Comparison of ENCODE assay signal across 8 cellular contexts in the genomic region with DNA sequence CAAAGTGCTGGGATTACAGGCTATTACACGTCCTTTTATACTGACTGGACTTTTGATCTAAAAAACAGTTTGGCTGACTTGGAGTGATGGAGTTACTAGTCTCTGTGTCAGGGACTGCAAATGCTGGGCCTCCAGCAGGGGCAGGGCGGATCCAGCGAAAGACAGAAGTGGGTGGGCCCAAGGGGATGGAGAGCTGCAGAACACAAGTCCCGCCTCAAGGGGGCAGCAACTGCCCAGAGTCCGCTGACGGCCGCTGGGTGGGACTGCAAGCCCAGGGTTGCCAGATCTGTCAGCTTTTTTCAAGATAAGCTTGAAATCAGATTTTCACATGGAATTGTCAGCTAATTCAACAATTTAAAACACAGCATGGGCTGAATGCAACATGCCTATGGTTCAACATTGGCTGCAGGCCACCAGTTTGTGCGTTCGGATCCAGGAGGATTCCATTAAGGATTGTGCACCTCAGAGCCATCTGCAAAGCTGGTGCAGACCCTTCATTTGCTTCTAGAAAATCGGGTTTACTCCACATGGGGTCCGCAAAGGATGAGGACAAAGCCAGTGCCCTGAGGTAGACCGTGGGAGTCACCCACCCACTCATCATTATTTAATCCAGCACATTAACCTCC.
DNase-seq lines count a peak whose midpoint lies in the region; ATAC-seq lines count a peak whose summit lies in the region.

No MANE protein-coding gene starts in this region.

- DNase-seq in AG20443 (ENCODE audit: low spot score) (peak; percentile 97), GM19238 (ENCODE audit: insufficient read length, low spot score) (peak; percentile 96), NCI-H524 (lab: John Stamatoyannopoulos, UW) (peak; percentile 65 to 86), kidney glomerular epithelial cell (lab: John Stamatoyannopoulos, UW) (peak; percentile 80)
- DNase-seq in activated CD4-positive, CD25-positive, alpha-beta regulatory T cell treated with anti-CD3 and anti-CD28 coated beads, Interleukin-2, amount 50 U/mL, for 72 hours, result peak; percentile 86
- DNase-seq in central memory CD4-positive, alpha-beta T cell, result peak; percentile 90
- peak; percentile 68 to 82 (median 79) for DNase-seq in stimulated activated CD4-positive, alpha-beta T cell treated with anti-CD3 and anti-CD28 coated beads, Interleukin-1b, Interleukin-23, amount 100 ng/mL, for 24 hours (ENCODE audit: low read depth in 4 of 4, low spot score in 1 of 4)

- ATAC-seq in HG03457 (IDR thresholded peaks at IDR 0.05; ENCODE audit: unreplicated experiment), result peak; percentile 63

Comparison
In these comparisons a context has a peak if more than half of its experiments do, and no peak if none do; other contexts are left out.
1. Peak in every context shown above with its lines: DNase-seq and ATAC-seq.